Comparison of ENCODE assay signal across 1 cellular context in the genomic region with DNA sequence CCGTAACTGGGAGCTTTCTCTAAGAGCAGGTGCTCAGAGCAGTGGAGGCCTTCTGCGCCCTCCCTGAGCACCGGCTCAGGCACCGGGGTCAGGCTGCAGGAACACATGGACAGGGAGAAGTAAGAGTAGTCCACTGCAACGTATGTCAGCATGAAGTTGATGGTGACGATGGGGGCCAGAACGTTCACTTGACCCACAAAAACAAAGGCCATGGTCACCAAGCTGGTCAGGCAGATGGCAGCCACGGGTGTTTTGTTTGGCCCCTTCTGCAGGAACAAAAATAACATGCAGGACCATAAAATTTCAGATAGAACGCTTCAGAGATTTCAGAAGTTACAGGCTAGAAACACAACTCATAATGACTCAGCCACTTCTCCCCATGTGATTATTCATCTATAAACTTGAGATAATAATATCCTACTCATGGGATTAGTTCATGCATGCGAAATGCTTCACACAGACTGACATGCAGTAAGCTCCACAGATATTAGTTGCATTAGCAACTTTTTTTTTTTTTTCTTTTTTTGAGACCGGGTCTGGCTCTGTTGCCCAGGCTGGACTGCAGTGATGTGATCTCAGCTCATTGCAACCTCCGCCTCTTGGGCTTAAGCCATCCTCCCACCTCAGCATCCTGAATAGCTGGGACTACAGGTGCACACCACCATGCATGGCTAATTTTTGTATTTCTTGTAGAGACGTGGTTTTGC.
TF ChIP-seq lines count a peak whose summit lies in the region.

No MANE protein-coding gene starts in this region.

TF ChIP-seq in GM12878, 131 proteins besides CTCF, POLR2A, EP300 and RAD21 (continues in another document):
- TF ChIP-seq SMC3 (IDR thresholded peaks at IDR 0.05; ENCODE audit: borderline replicate concordance, low read length) (no peak), HDAC6 (IDR thresholded peaks at IDR 0.05; ENCODE audit: unreplicated experiment) (no peak), POLR2AphosphoS2 (IDR thresholded peaks at IDR 0.05; ENCODE audit: low read depth, low read length) (no peak), SUZ12 (IDR thresholded peaks at IDR 0.05; ENCODE audit: unreplicated experiment) (no peak), ZNF274 (IDR thresholded peaks at IDR 0.05; ENCODE audit: insufficient read depth, insufficient read length) (no peak), JUNB (IDR thresholded peaks at IDR 0.05) (peak; percentile 94), RBBP5 (conservative IDR thresholded peaks at IDR 0.05) (no peak), ESRRA (IDR thresholded peaks at IDR 0.05; ENCODE audit: low read length) (no peak), BMI1 (IDR thresholded peaks at IDR 0.05; ENCODE audit: borderline replicate concordance) (no peak), NR2F1 (conservative IDR thresholded peaks at IDR 0.05) (0 out of 2 replicates have a peak, but pooled peaks have one; percentile 26), BCL11A (IDR thresholded peaks at IDR 0.05; ENCODE audit: low read depth, low read length) (peak; percentile 50; the same call in 1 of the 2 replicates), NR2C1 (IDR thresholded peaks at IDR 0.05) (no peak), NFYA (IDR thresholded peaks at IDR 0.05; ENCODE audit: borderline replicate concordance, low read depth, low read length) (no peak), KDM1A (IDR thresholded peaks at IDR 0.05; ENCODE audit: borderline replicate concordance) (no peak), TCF3 (IDR thresholded peaks at IDR 0.05; ENCODE audit: borderline replicate concordance, insufficient read depth, low read depth, low read length) (0 out of 2 replicates have a peak, but pooled peaks have one; percentile 17), BHLHE40 (IDR thresholded peaks at IDR 0.05; ENCODE audit: borderline replicate concordance in 1 of 2, low read depth in 2 of 2, low read length in 1 of 2) (0 out of 4 replicates have a peak, but pooled peaks of 1 of the 2 experiments have one; percentile 12), ZZZ3 (IDR thresholded peaks at IDR 0.05; ENCODE audit: control insufficient read depth, insufficient read length, low read depth) (no peak), SIN3A (IDR thresholded peaks at IDR 0.05; ENCODE audit: low read depth, low read length) (no peak), WRNIP1 (IDR thresholded peaks at IDR 0.05; ENCODE audit: borderline replicate concordance, low read depth, low read length) (no peak), GABPA (IDR thresholded peaks at IDR 0.05; ENCODE audit: low read depth) (peak; percentile 35; the same call in 1 of the 2 replicates), RFX5 (IDR thresholded peaks at IDR 0.05; ENCODE audit: low read depth, low read length) (no peak), STAT1 (conservative IDR thresholded peaks at IDR 0.05) (no peak), CBFB (IDR thresholded peaks at IDR 0.05; ENCODE audit: low read depth) (peak; percentile 48; the same call in 1 of the 2 replicates), EZH2 (IDR thresholded peaks at IDR 0.05; ENCODE audit: borderline replicate concordance, control insufficient read depth, low read depth, low read length) (no peak), SPI1 (IDR thresholded peaks at IDR 0.05; ENCODE audit: borderline replicate concordance, insufficient read depth, low read depth, low read length) (0 out of 2 replicates have a peak, but pooled peaks have one; percentile 6), TAF1 (IDR thresholded peaks at IDR 0.05; ENCODE audit: borderline replicate concordance, low read depth, low read length) (no peak), KLF5 (IDR thresholded peaks at IDR 0.05; ENCODE audit: partially characterized antibody) (no peak), SMARCA5 (IDR thresholded peaks at IDR 0.05) (no peak)
- TF ChIP-seq, protein P1, sequence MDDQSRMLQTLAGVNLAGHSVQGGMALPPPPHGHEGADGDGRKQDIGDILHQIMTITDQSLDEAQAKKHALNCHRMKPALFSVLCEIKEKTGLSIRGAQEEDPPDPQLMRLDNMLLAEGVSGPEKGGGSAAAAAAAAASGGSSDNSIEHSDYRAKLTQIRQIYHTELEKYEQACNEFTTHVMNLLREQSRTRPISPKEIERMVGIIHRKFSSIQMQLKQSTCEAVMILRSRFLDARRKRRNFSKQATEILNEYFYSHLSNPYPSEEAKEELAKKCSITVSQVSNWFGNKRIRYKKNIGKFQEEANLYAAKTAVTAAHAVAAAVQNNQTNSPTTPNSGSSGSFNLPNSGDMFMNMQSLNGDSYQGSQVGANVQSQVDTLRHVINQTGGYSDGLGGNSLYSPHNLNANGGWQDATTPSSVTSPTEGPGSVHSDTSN (IDR thresholded peaks at IDR 0.05; ENCODE audit: insufficient replicate concordance, low read depth, low read length): no peak
- TF ChIP-seq, protein P2, sequence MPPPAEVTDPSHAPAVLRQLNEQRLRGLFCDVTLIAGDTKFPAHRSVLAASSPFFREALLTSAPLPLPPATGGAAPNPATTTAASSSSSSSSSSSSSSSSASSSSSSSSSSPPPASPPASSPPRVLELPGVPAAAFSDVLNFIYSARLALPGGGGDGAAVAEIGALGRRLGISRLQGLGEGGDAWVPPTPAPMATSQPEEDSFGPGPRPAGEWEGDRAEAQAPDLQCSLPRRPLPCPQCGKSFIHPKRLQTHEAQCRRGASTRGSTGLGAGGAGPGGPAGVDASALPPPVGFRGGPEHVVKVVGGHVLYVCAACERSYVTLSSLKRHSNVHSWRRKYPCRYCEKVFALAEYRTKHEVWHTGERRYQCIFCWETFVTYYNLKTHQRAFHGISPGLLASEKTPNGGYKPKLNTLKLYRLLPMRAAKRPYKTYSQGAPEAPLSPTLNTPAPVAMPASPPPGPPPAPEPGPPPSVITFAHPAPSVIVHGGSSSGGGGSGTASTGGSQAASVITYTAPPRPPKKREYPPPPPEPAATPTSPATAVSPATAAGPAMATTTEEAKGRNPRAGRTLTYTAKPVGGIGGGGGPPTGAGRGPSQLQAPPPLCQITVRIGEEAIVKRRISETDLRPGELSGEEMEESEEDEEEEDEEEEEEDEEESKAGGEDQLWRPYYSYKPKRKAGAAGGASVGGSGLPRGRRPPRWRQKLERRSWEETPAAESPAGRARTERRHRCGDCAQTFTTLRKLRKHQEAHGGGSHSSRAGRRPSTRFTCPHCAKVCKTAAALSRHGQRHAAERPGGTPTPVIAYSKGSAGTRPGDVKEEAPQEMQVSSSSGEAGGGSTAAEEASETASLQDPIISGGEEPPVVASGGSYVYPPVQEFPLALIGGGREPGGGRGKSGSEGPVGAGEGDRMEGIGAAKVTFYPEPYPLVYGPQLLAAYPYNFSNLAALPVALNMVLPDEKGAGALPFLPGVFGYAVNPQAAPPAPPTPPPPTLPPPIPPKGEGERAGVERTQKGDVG (CRISPR knock-in tag; IDR thresholded peaks at IDR 0.05): no peak
- TF ChIP-seq, protein P3, sequence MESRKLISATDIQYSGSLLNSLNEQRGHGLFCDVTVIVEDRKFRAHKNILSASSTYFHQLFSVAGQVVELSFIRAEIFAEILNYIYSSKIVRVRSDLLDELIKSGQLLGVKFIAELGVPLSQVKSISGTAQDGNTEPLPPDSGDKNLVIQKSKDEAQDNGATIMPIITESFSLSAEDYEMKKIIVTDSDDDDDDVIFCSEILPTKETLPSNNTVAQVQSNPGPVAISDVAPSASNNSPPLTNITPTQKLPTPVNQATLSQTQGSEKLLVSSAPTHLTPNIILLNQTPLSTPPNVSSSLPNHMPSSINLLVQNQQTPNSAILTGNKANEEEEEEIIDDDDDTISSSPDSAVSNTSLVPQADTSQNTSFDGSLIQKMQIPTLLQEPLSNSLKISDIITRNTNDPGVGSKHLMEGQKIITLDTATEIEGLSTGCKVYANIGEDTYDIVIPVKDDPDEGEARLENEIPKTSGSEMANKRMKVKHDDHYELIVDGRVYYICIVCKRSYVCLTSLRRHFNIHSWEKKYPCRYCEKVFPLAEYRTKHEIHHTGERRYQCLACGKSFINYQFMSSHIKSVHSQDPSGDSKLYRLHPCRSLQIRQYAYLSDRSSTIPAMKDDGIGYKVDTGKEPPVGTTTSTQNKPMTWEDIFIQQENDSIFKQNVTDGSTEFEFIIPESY (IDR thresholded peaks at IDR 0.05): no peak
- TF ChIP-seq, protein P4, sequence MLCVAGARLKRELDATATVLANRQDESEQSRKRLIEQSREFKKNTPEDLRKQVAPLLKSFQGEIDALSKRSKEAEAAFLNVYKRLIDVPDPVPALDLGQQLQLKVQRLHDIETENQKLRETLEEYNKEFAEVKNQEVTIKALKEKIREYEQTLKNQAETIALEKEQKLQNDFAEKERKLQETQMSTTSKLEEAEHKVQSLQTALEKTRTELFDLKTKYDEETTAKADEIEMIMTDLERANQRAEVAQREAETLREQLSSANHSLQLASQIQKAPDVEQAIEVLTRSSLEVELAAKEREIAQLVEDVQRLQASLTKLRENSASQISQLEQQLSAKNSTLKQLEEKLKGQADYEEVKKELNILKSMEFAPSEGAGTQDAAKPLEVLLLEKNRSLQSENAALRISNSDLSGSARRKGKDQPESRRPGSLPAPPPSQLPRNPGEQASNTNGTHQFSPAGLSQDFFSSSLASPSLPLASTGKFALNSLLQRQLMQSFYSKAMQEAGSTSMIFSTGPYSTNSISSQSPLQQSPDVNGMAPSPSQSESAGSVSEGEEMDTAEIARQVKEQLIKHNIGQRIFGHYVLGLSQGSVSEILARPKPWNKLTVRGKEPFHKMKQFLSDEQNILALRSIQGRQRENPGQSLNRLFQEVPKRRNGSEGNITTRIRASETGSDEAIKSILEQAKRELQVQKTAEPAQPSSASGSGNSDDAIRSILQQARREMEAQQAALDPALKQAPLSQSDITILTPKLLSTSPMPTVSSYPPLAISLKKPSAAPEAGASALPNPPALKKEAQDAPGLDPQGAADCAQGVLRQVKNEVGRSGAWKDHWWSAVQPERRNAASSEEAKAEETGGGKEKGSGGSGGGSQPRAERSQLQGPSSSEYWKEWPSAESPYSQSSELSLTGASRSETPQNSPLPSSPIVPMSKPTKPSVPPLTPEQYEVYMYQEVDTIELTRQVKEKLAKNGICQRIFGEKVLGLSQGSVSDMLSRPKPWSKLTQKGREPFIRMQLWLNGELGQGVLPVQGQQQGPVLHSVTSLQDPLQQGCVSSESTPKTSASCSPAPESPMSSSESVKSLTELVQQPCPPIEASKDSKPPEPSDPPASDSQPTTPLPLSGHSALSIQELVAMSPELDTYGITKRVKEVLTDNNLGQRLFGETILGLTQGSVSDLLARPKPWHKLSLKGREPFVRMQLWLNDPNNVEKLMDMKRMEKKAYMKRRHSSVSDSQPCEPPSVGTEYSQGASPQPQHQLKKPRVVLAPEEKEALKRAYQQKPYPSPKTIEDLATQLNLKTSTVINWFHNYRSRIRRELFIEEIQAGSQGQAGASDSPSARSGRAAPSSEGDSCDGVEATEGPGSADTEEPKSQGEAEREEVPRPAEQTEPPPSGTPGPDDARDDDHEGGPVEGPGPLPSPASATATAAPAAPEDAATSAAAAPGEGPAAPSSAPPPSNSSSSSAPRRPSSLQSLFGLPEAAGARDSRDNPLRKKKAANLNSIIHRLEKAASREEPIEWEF (IDR thresholded peaks at IDR 0.05; ENCODE audit: insufficient replicate concordance, low read depth, low read length): no peak
- TF ChIP-seq, protein P5, sequence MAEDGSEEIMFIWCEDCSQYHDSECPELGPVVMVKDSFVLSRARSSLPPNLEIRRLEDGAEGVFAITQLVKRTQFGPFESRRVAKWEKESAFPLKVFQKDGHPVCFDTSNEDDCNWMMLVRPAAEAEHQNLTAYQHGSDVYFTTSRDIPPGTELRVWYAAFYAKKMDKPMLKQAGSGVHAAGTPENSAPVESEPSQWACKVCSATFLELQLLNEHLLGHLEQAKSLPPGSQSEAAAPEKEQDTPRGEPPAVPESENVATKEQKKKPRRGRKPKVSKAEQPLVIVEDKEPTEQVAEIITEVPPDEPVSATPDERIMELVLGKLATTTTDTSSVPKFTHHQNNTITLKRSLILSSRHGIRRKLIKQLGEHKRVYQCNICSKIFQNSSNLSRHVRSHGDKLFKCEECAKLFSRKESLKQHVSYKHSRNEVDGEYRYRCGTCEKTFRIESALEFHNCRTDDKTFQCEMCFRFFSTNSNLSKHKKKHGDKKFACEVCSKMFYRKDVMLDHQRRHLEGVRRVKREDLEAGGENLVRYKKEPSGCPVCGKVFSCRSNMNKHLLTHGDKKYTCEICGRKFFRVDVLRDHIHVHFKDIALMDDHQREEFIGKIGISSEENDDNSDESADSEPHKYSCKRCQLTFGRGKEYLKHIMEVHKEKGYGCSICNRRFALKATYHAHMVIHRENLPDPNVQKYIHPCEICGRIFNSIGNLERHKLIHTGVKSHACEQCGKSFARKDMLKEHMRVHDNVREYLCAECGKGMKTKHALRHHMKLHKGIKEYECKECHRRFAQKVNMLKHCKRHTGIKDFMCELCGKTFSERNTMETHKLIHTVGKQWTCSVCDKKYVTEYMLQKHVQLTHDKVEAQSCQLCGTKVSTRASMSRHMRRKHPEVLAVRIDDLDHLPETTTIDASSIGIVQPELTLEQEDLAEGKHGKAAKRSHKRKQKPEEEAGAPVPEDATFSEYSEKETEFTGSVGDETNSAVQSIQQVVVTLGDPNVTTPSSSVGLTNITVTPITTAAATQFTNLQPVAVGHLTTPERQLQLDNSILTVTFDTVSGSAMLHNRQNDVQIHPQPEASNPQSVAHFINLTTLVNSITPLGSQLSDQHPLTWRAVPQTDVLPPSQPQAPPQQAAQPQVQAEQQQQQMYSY (CRISPR knock-in tag; IDR thresholded peaks at IDR 0.05): no peak
- TF ChIP-seq, protein P6, sequence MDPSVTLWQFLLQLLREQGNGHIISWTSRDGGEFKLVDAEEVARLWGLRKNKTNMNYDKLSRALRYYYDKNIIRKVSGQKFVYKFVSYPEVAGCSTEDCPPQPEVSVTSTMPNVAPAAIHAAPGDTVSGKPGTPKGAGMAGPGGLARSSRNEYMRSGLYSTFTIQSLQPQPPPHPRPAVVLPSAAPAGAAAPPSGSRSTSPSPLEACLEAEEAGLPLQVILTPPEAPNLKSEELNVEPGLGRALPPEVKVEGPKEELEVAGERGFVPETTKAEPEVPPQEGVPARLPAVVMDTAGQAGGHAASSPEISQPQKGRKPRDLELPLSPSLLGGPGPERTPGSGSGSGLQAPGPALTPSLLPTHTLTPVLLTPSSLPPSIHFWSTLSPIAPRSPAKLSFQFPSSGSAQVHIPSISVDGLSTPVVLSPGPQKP (IDR thresholded peaks at IDR 0.05; ENCODE audit: low read depth, low read length): no peak
- TF ChIP-seq, protein P7, sequence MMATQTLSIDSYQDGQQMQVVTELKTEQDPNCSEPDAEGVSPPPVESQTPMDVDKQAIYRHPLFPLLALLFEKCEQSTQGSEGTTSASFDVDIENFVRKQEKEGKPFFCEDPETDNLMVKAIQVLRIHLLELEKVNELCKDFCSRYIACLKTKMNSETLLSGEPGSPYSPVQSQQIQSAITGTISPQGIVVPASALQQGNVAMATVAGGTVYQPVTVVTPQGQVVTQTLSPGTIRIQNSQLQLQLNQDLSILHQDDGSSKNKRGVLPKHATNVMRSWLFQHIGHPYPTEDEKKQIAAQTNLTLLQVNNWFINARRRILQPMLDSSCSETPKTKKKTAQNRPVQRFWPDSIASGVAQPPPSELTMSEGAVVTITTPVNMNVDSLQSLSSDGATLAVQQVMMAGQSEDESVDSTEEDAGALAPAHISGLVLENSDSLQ (IDR thresholded peaks at IDR 0.05): peak; percentile 83
